In the genomic region with DNA sequence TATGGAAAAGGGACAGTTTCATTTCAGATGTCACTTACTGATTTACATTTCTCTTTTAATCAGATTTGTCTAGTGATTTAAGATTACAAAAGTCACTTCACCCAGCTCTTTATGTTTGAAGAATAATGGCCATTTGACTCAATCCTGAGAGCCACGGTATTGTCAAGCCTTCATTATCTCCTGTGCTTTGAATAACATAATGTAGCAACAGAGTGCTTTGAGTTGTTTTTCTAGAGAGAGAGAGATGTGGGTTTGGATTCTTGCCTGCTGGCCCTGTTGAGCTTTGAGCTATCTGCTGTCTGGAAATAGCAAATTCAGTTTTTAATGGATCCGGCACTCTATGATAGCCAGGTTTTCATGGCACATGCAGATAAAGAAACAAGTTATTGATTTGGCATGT, we compare ENCODE assay signal across 1 cellular context.
TF ChIP-seq lines count a peak whose summit lies in the region.

No MANE protein-coding gene starts in this region.

TF ChIP-seq in IMR-90, 13 proteins besides CTCF, POLR2A, EP300 and RAD21 (continued from another document):
- TF ChIP-seq USF2 (IDR thresholded peaks at IDR 0.05; ENCODE audit: low read depth, low read length), result no peak
- no peak for TF ChIP-seq MAZ (IDR thresholded peaks at IDR 0.05; ENCODE audit: borderline replicate concordance, low read depth, low read length)
- TF ChIP-seq MAFK (IDR thresholded peaks at IDR 0.05; ENCODE audit: low read depth, low read length), result no peak
- TF ChIP-seq SMC3 (IDR thresholded peaks at IDR 0.05; ENCODE audit: low read depth, low read length), result no peak
- no peak for TF ChIP-seq NFE2L2 (IDR thresholded peaks at IDR 0.05; ENCODE audit: low read depth, low read length)
- no peak for TF ChIP-seq RCOR1 (IDR thresholded peaks at IDR 0.05; ENCODE audit: insufficient replicate concordance, low read length)
- no peak for TF ChIP-seq BHLHE40 (IDR thresholded peaks at IDR 0.05; ENCODE audit: low read depth, low read length)
